In the genomic region with DNA sequence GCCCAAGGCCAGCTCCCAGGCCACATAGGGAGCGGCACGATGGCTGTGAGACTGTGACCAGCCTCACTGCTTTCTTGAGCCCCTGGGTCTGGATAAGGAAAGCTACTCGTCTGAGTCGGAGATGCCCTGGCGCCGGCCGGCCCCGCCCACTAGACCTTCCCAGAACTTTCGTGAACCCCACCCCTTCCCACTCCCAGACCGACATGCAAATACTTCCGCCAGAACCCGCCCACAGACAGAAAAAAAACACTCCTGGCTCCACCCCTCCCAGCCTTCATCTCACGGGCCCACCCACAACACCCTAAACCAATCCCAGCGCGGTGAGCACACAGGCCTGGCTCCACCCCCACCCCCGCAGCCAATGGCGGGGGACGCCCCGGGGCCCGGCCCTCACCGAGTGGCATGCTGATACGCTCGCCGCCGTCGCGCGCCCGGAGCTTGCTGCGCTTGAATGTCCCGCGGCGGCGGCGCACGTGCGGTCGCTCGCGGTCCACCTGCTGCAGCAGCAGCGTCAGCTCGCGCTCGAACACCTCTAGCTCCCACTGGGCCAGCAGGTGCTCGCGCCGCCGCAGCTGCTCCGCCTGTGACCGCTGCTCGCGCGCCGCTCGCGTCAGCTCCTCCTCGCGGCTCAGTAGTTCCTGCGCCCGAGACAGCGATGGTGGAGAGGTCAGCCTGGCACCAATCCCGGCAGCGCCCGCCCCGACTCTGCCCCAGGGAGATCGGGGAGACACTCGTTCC, we compare ENCODE assay signal across 8 cellular contexts. TPM values are rescaled to one million over a fixed set of nuclear protein-coding genes. Genes with fewer than 3 reads are reported as not detected.
DNase-seq lines count a peak whose midpoint lies in the region; ATAC-seq and TF ChIP-seq lines count a peak whose summit lies in the region.

No MANE protein-coding gene starts in this region.

- peak; percentile 99 for ATAC-seq in SK-N-SH treated with all-trans-retinoic acid at 6 μM for 48 hours

- H3K4me1 Mint-ChIP-seq in activated naive CD4-positive, alpha-beta T cell treated with anti-CD3 and anti-CD28 coated beads, Interleukin-2, amount 10 ng/mL, durations not matched to agents 7 days and 5 days = peaks cover 36% of the 10 kb centered on the region

- peak; percentile 99 for DNase-seq in GM03348 (ENCODE audit: low spot score)
- DNase-seq in fibroblast of peridontal ligament (ENCODE audit: extremely low read depth) = peak; percentile 81
- DNase-seq in mucosa of gallbladder (ENCODE audit: low spot score) = peak; percentile 95
- peak; percentile 96 to 98 for DNase-seq in uterus
- no peak for DNase-seq in activated naive CD4-positive, alpha-beta T cell treated with anti-CD3 and anti-CD28 coated beads, Interleukin-2, amount 10 ng/mL, durations not matched to agents 7 days and 5 days
- DNase-seq in SIG-M5 treated with dmso at 0.1 percent for 504 hours (lab: John Stamatoyannopoulos, UW; ENCODE audit: unreplicated experiment) = no peak
- no peak for DNase-seq in NK-92 treated with Interleukin-12 subunit alpha and Interleukin-12 subunit beta, amount 100 ng/mL, for 24 hours (lab: John Stamatoyannopoulos, UW)

- H3K27ac Mint-ChIP-seq in activated naive CD4-positive, alpha-beta T cell treated with anti-CD3 and anti-CD28 coated beads, Interleukin-2, amount 10 ng/mL, durations not matched to agents 7 days and 5 days = no peak overlapping the region

- H3K27me3 Mint-ChIP-seq in activated naive CD4-positive, alpha-beta T cell treated with anti-CD3 and anti-CD28 coated beads, Interleukin-2, amount 10 ng/mL, durations not matched to agents 7 days and 5 days = no peaks in the 10 kb centered on the region

- H3K4me3 ChIP-seq in uterus = peak overlapping the region in 1 of 2 donors; percentile 31

- peak overlapping the region; percentile 83 to 94 for H3K27ac ChIP-seq in uterus

- CTCF ChIA-PET in activated naive CD4-positive, alpha-beta T cell treated with anti-CD3 and anti-CD28 coated beads, Interleukin-2, amount 10 ng/mL, durations not matched to agents 7 days and 5 days (lab: Charles Lee) = interaction anchor here (1.1 kb wide), 1 partner anchor 13 kb away, joined by 5 read pairs; no protein-coding TSS in a partner anchor

- no peaks in the 10 kb centered on the region for H3K9me3 ChIP-seq in uterus

- H3K4me1 ChIP-seq in uterus = peaks cover 0 to 3% of the 10 kb centered on the region in 2 donors

- intact Hi-C loops in uterus (cut with DNase I; ENCODE audit: low total_unique reads) = loop anchor here (10.0 kb wide), 1 partner anchor 232 kb away; no protein-coding TSS in a partner anchor

- H3K36me3 ChIP-seq in uterus = no peaks in the 10 kb centered on the region

- no peaks in the 10 kb centered on the region for H3K27me3 ChIP-seq in uterus

- TF ChIP-seq CTCF in uterus (IDR thresholded peaks at IDR 0.05) = peak in 2 of 4 experiments; percentile 7 to 11

- H3K9me3 Mint-ChIP-seq in activated naive CD4-positive, alpha-beta T cell treated with anti-CD3 and anti-CD28 coated beads, Interleukin-2, amount 10 ng/mL, durations not matched to agents 7 days and 5 days = no peaks in the 10 kb centered on the region

- peak in 1 of 2 donors; percentile 37 for TF ChIP-seq POLR2A in uterus (IDR thresholded peaks at IDR 0.05)

- no peak overlapping the region for H3K4me3 Mint-ChIP-seq in activated naive CD4-positive, alpha-beta T cell treated with anti-CD3 and anti-CD28 coated beads, Interleukin-2, amount 10 ng/mL, durations not matched to agents 7 days and 5 days

- H3K36me3 Mint-ChIP-seq in activated naive CD4-positive, alpha-beta T cell treated with anti-CD3 and anti-CD28 coated beads, Interleukin-2, amount 10 ng/mL, durations not matched to agents 7 days and 5 days = peaks cover 51% of the 10 kb centered on the region

TF ChIP-seq in SK-N-SH treated with all-trans-retinoic acid at 6 μM for 48 hours, 23 proteins besides CTCF, POLR2A, EP300 and RAD21:
- no peak for TF ChIP-seq OSR1 (CRISPR knock-in tag; IDR thresholded peaks at IDR 0.05)
- TF ChIP-seq ZNF565 (CRISPR knock-in tag; conservative IDR thresholded peaks at IDR 0.05; ENCODE audit: low read depth) = no peak
- no peak for TF ChIP-seq ISL1 (CRISPR knock-in tag; IDR thresholded peaks at IDR 0.05)
- TF ChIP-seq TCF4 (CRISPR knock-in tag; IDR thresholded peaks at IDR 0.05; ENCODE audit: borderline replicate concordance) = no peak
- TF ChIP-seq, protein P1, sequence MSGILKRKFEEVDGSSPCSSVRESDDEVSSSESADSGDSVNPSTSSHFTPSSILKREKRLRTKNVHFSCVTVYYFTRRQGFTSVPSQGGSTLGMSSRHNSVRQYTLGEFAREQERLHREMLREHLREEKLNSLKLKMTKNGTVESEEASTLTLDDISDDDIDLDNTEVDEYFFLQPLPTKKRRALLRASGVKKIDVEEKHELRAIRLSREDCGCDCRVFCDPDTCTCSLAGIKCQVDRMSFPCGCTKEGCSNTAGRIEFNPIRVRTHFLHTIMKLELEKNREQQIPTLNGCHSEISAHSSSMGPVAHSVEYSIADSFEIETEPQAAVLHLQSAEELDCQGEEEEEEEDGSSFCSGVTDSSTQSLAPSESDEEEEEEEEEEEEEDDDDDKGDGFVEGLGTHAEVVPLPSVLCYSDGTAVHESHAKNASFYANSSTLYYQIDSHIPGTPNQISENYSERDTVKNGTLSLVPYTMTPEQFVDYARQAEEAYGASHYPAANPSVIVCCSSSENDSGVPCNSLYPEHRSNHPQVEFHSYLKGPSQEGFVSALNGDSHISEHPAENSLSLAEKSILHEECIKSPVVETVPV (CRISPR knock-in tag; IDR thresholded peaks at IDR 0.05) = no peak
- TF ChIP-seq BACH2 (CRISPR knock-in tag; IDR thresholded peaks at IDR 0.05; ENCODE audit: borderline replicate concordance) = no peak
- TF ChIP-seq PPARA (CRISPR knock-in tag; IDR thresholded peaks at IDR 0.05; ENCODE audit: borderline replicate concordance) = no peak
- TF ChIP-seq, protein P2, sequence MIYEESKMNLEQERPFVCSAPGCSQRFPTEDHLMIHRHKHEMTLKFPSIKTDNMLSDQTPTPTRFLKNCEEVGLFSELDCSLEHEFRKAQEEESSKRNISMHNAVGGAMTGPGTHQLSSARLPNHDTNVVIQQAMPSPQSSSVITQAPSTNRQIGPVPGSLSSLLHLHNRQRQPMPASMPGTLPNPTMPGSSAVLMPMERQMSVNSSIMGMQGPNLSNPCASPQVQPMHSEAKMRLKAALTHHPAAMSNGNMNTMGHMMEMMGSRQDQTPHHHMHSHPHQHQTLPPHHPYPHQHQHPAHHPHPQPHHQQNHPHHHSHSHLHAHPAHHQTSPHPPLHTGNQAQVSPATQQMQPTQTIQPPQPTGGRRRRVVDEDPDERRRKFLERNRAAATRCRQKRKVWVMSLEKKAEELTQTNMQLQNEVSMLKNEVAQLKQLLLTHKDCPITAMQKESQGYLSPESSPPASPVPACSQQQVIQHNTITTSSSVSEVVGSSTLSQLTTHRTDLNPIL (CRISPR knock-in tag; IDR thresholded peaks at IDR 0.05; ENCODE audit: low read depth) = no peak

RNA-seq across cellular contexts. Expression of a gene that starts 7.0 kb away (rescaled TPM):
- total RNA-seq in mucosa of gallbladder = 85.6 TPM
- 100 to 1,000 TPM in 1 of 4 donors, 10 to 100 TPM in 3; 22.1 to 139 (median 51.8) TPM for total RNA-seq in uterus

RNA-seq across cellular contexts. Expression of a gene that starts 8.5 kb away (rescaled TPM):
- 52.5 TPM for total RNA-seq in mucosa of gallbladder
- total RNA-seq in uterus = 10 to 100 TPM in 3 of 4 donors, 1 to 10 TPM in 1; 6.8 to 47.4 (median 24.6) TPM

RNA-seq across cellular contexts. Expression of a gene that starts 11.4 kb away (rescaled TPM):
- total RNA-seq in mucosa of gallbladder (1.1 TPM), uterus (1 to 10 TPM in 1 of 4 donors, under 1 TPM in 1, not detected in 2; 0.26 to 5.8 TPM)

RNA-seq across cellular contexts. Expression of a gene that starts 30.9 kb away (rescaled TPM):
- total RNA-seq in mucosa of gallbladder (74.7 TPM), uterus (10 to 100 TPM; 11.2 to 60.1 (median 27.0) TPM)

RNA-seq across cellular contexts. Expression of a gene that starts 31.2 kb away (rescaled TPM):
- 128 TPM for total RNA-seq in mucosa of gallbladder
- 100 to 1,000 TPM in 1 of 4 donors, 10 to 100 TPM in 3; 44.2 to 159 (median 69.5) TPM for total RNA-seq in uterus

Comparison
In these comparisons a context has a peak if more than half of its experiments do, and no peak if none do; other contexts are left out.
1. DNase-seq: peak in GM03348 (single experiment), fibroblast of peridontal ligament (single experiment), mucosa of gallbladder (single experiment) and uterus (2 of 2); none in activated naive CD4-positive, alpha-beta T cell treated with anti-CD3 and anti-CD28 coated beads, Interleukin-2, amount 10 ng/mL, durations not matched to agents 7 days and 5 days (single experiment), SIG-M5 treated with dmso at 0.1 percent for 504 hours (single experiment) and NK-92 treated with Interleukin-12 subunit alpha and Interleukin-12 subunit beta, amount 100 ng/mL, for 24 hours (single experiment).